In the genomic region with DNA sequence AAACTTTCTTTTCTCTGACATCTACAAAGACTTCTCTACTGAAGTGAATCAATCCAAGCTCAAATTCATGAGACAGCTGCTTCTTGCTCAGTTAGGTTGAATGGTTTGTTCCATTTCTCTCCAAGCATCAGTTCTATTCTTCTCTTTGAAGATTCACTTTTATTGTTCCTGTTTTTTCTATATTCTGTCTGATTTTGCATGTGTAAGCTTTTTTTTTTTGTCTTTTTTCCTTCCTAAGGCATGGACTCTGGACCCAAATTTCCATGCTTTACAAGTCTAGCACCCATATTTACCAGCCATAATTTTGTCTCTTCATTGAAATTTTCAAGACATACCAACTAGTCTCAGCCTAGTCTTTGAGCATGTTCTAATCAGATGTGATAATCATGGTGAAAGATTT, we compare ENCODE assay signal across 19 cellular contexts. TPM values are rescaled to one million over a fixed set of nuclear protein-coding genes. Genes with fewer than 3 reads are reported as not detected.
DNase-seq lines count a peak whose midpoint lies in the region; ATAC-seq, FAIRE-seq and TF ChIP-seq lines count a peak whose summit lies in the region.
"Had no signal": no experiment of that assay in that cellular context is flagged by ENCODE, and none has a peak within 500 bp of the region (broad histone marks: within the 10 kb centered on the region; RNA-seq: fewer than 3 reads in every experiment).

No MANE protein-coding gene starts in this region.

- ATAC-seq in A549 = no peak
- no peak for ATAC-seq in pancreas
- no peak for ATAC-seq in HG03565 (IDR thresholded peaks at IDR 0.05; ENCODE audit: unreplicated experiment)
- ATAC-seq: CD8-positive, alpha-beta T cell had no signal

- CTCF ChIA-PET in A549 (lab: Yijun Ruan, JAX) = no interaction called here

- TF ChIP-seq POLR2A in A549 (IDR thresholded peaks at IDR 0.05; ENCODE audit: low read length) (no peak), uterus (IDR thresholded peaks at IDR 0.05) (no peak)

- no peaks in the 10 kb centered on the region for H3K9me3 ChIP-seq in A549
- no peaks in the 10 kb centered on the region for H3K9me3 ChIP-seq in pancreas
- H3K9me3 ChIP-seq in uterus = no peaks in the 10 kb centered on the region
- H3K9me3 ChIP-seq: Caco-2 had no signal

- no peak overlapping the region for H3K27ac ChIP-seq in A549
- peak overlapping the region; percentile 88 for H3K27ac ChIP-seq in VCaP
- peak overlapping the region in 2 of 4 donors; percentile 61 to 64 for H3K27ac ChIP-seq in pancreas
- no peak overlapping the region for H3K27ac ChIP-seq in uterus
- H3K27ac ChIP-seq: GM23248 had no signal

- H3K36me3 ChIP-seq in pancreas (no peaks in the 10 kb centered on the region), uterus (no peaks in the 10 kb centered on the region)

- H3K4me3 ChIP-seq in A549 (no peak overlapping the region), pancreas (no peak overlapping the region), uterus (no peak overlapping the region)
- H3K4me3 ChIP-seq: GM23248 had no signal

- no peak for TF ChIP-seq CTCF in A549 (IDR thresholded peaks at IDR 0.05)
- TF ChIP-seq CTCF in VCaP (conservative IDR thresholded peaks at IDR 0.05) = no peak
- no peak for TF ChIP-seq CTCF in pancreas (IDR thresholded peaks at IDR 0.05)
- TF ChIP-seq CTCF in uterus (IDR thresholded peaks at IDR 0.05) = no peak

- no peak for FAIRE-seq in A549 (lab: Jason Lieb, UNC)
- FAIRE-seq in pancreas (lab: Jason Lieb, UNC) = peak; percentile 43
- FAIRE-seq: GM12892, H1 had no signal

- DNase-seq in A549 (ENCODE audit: low read depth in 1 of 2, low spot score in 1 of 2) (no peak), NCI-H526 treated with DMSO at 0.1 percent for 48 hours (lab: John Stamatoyannopoulos, UW) (peak; percentile 29), pancreas (no peak), uterus (no peak)
- no peak for DNase-seq in stimulated activated CD4-positive, alpha-beta T cell treated with anti-CD3 and anti-CD28 coated beads, Interleukin-4, amount 100 ng/mL, for 24 hours
- DNase-seq: 8988T; C1 segment of cervical spinal cord; Caco-2; CD4-positive, CD25-positive, alpha-beta regulatory T cell; CD8-positive, alpha-beta T cell; DMS153; DND-41; GM23248; H7; HCEC 1CT had no signal

- no peak for TF ChIP-seq EP300 in A549 (IDR thresholded peaks at IDR 0.05)

- no peak overlapping the region for H3K4me2 ChIP-seq in A549

- POLR2A ChIA-PET in A549 (lab: Yijun Ruan, JAX) = no interaction called here

- H3K4me1 ChIP-seq in A549 (no peaks in the 10 kb centered on the region), pancreas (peaks cover 14 to 32% (median 26%) of the 10 kb centered on the region in 3 donors), uterus (no peaks in the 10 kb centered on the region)

- no peaks in the 10 kb centered on the region for H3K27me3 ChIP-seq in pancreas
- H3K27me3 ChIP-seq in uterus = no peaks in the 10 kb centered on the region

- intact Hi-C loops in pancreas (cut with DNase I) = no loop called here
- intact Hi-C loops in uterus (cut with DNase I; ENCODE audit: low total_unique reads) = no loop called here

- no peak for TF ChIP-seq RAD21 in A549 (conservative IDR thresholded peaks at IDR 0.05 in 1 of 2, IDR thresholded peaks at IDR 0.05 in 1 of 2)

TF ChIP-seq in A549, 52 proteins besides CTCF, POLR2A, EP300 and RAD21:
- no peak for TF ChIP-seq NR3C1 (IDR thresholded peaks at IDR 0.05)
- no peak for TF ChIP-seq RNF2 (IDR thresholded peaks at IDR 0.05; ENCODE audit: borderline replicate concordance, low read depth)
- TF ChIP-seq JUNB (IDR thresholded peaks at IDR 0.05) = no peak
- no peak for TF ChIP-seq CHD2 (IDR thresholded peaks at IDR 0.05; ENCODE audit: low read length, partially characterized antibody)
- TF ChIP-seq CHD4 (IDR thresholded peaks at IDR 0.05; ENCODE audit: borderline replicate concordance) = no peak
- TF ChIP-seq MAFK (IDR thresholded peaks at IDR 0.05; ENCODE audit: partially characterized antibody) = peak; percentile 32

RNA-seq across cellular contexts. Expression of gene STXBP5, which starts 25.9 kb away (rescaled TPM):
- 17.8 and 23.6 TPM in 2 replicates for polyA plus RNA-seq in A549 (2011; rRNA removed)
- 3.6 TPM in 2 replicates for polyA plus RNA-seq in A549 (2012; cell fraction: cytosol; rRNA removed)
- 2.5 and 3.6 TPM in 2 replicates for polyA plus RNA-seq in A549 (2012; cell fraction: nucleus; rRNA removed)
- polyA plus RNA-seq in A549 (2017; fragmentation: RNase III; extraction: RNeasy Plus Mini Kit Qiagen cat#74134 plus additional on column Dnase treatment) = 8.7 to 10.8 TPM (median 10.7 TPM) in 3 replicates
- polyA minus RNA-seq in A549 (2011; rRNA and poly(A)+ RNA removed) = 27.4 and 33.1 TPM in 2 replicates
- total RNA-seq in pancreas = 10 to 100 TPM; 20.0 to 25.8 (median 23.9) TPM
- polyA plus RNA-seq in pancreas = 10 to 100 TPM; 11.9 to 14.1 TPM
- 10 to 100 TPM; 28.9 to 80.2 (median 36.9) TPM for total RNA-seq in uterus
